1 cellular context compared by ENCODE assay signal in genomic region chr3:184332370-184333090, GRCh38.
TF ChIP-seq lines count a peak whose summit lies in the region.

No MANE protein-coding gene starts in this region.

TF ChIP-seq in SK-N-SH, 30 proteins besides CTCF, POLR2A, EP300 and RAD21 (continued from another document):
- TF ChIP-seq SIN3A (IDR thresholded peaks at IDR 0.05; ENCODE audit: borderline replicate concordance, low read depth, low read length) = 0 out of 2 replicates have a peak, but pooled peaks have one; percentile 59
- TF ChIP-seq FOSL2 (IDR thresholded peaks at IDR 0.05; ENCODE audit: borderline replicate concordance, low read depth) = peak; percentile 64; the same call in 1 of the 2 replicates
